Comparison of ENCODE assay signal across 11 cellular contexts in genomic region chr15:89067751-89068150, GRCh38. TPM values are rescaled to one million over a fixed set of nuclear protein-coding genes. Genes with fewer than 3 reads are reported as not detected.
A peak's percentile ranks its signal among the peaks of the same experiment; 100 is the strongest.
DNase-seq lines count a peak whose midpoint lies in the region; ATAC-seq and TF ChIP-seq lines count a peak whose summit lies in the region.
"Had no signal": no experiment of that assay in that cellular context is flagged by ENCODE, and none has a peak within 500 bp of the region (broad histone marks: within the 10 kb centered on the region; RNA-seq: fewer than 3 reads in every experiment).

No MANE protein-coding gene starts in this region.

- no peak for TF ChIP-seq CTCF in natural killer cell (IDR thresholded peaks at IDR 0.05)

- peak overlapping the region; percentile 35 to 41 for H3K27ac Mint-ChIP-seq in natural killer cell
- H3K27ac Mint-ChIP-seq: activated B cell treated with CpG ODN at 0.5 μM for 24 hours had no signal

- H3K9me3 Mint-ChIP-seq in natural killer cell: peaks cover 5 to 13% of the 10 kb centered on the region in 2 donors

- ATAC-seq in HG02870 (IDR thresholded peaks at IDR 0.05; ENCODE audit: unreplicated experiment) (peak; percentile 16), natural killer cell (peak in 2 of 3 donors; percentile 35 to 39)

- intact Hi-C loops in natural killer cell (cut with micrococcal nuclease): no loop called here

- H3K4me3 Mint-ChIP-seq in natural killer cell: peak overlapping the region; percentile 9
- H3K4me3 Mint-ChIP-seq: activated B cell treated with CpG ODN at 0.5 μM for 24 hours had no signal

- peaks cover 12 to 14% of the 10 kb centered on the region in 2 donors for H3K4me1 Mint-ChIP-seq in natural killer cell
- H3K4me1 Mint-ChIP-seq: activated B cell treated with CpG ODN at 0.5 μM for 24 hours had no signal

- peaks cover 23% of the 10 kb centered on the region for H3K36me3 Mint-ChIP-seq in natural killer cell

- in situ Hi-C loops in KBM-7 (cut with MboI; ENCODE audit: low pct_unique_long_range_greater_than_20kb, low sequenced_read_pairs): no loop called here

- DNase-seq in SIG-M5 treated with dmso at 0.1 percent for 504 hours (lab: John Stamatoyannopoulos, UW; ENCODE audit: unreplicated experiment): peak; percentile 18
- no peak for DNase-seq in SIG-M5 (lab: John Stamatoyannopoulos, UW)
- DNase-seq in OCI-M1 (lab: John Stamatoyannopoulos, UW): peak; percentile 44
- no peak for DNase-seq in natural killer cell
- DNase-seq in HCEC 1CT: no peak
- no peak for DNase-seq in KBM-7
- no peak for DNase-seq in activated CD8-positive, alpha-beta memory T cell treated with anti-CD3 and anti-CD28 coated beads, Interleukin-2, amount 50 U/mL, for 48 hours
- DNase-seq: 8988T, activated B cell treated with CpG ODN at 0.5 μM for 24 hours, NCI-H1694 had no signal

- no peaks in the 10 kb centered on the region for H3K27me3 Mint-ChIP-seq in natural killer cell (ENCODE audit: low read depth in 2 of 2)

RNA-seq across cellular contexts. Expression of gene ABHD2, which starts 20.5 kb away (rescaled TPM):
- 100 to 1,000 TPM; 187 to 236 (median 191) TPM for total RNA-seq in natural killer cell

Comparison
In these comparisons a context has a peak if more than half of its experiments do, and no peak if none do; other contexts are left out.
1. DNase-seq: peak in SIG-M5 treated with dmso at 0.1 percent for 504 hours (single experiment) and OCI-M1 (single experiment); none in SIG-M5 (single experiment), natural killer cell (single experiment), HCEC 1CT (single experiment), KBM-7 (single experiment) and activated CD8-positive, alpha-beta memory T cell treated with anti-CD3 and anti-CD28 coated beads, Interleukin-2, amount 50 U/mL, for 48 hours (single experiment).